Comparison of ENCODE assay signal across 20 cellular contexts in the genomic region with DNA sequence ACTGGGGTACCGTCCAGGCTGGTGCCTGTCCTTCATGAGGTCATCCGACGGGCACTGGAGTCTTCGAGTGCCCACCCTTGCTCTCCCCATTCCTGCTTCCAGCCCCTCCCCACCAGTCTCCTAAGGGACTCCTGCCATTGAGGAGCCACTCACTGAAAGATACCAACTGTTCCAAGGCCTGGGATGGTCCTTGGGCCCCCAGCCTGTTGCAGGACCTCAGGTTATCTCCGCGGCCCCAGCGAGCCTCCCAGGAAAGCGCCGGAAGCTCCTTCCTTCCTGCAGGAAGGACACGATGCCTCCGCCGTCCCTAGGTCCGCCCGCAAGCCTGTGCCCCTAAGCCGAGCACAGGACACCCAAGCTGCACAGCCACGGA. TPM values are rescaled to one million over a fixed set of nuclear protein-coding genes. Genes with fewer than 3 reads are reported as not detected.
DNase-seq lines count a peak whose midpoint lies in the region; ATAC-seq, FAIRE-seq and TF ChIP-seq lines count a peak whose summit lies in the region.
"Had no signal": no experiment of that assay in that cellular context is flagged by ENCODE, and none has a peak within 500 bp of the region (broad histone marks: within the 10 kb centered on the region; RNA-seq: fewer than 3 reads in every experiment).

No MANE protein-coding gene starts in this region.

- no peak overlapping the region for H3K23ac ChIP-seq in H1 (ENCODE audit: insufficient read length)

- peak overlapping the region; percentile 81; the same call in 1 of the 2 replicates for H2BK15ac ChIP-seq in H1 (ENCODE audit: low read length)

- no peak for DNase-seq in left ventricle myocardium inferior
- no peak for DNase-seq in Right ventricle myocardium superior
- DNase-seq in H1 (ENCODE audit: low read depth in 1 of 2, low spot score in 2 of 2): no peak
- DNase-seq in naive thymus-derived CD8-positive, alpha-beta T cell: no peak
- DNase-seq in testis: no peak
- no peak for DNase-seq in effector CD8-positive, alpha-beta T cell (lab: John Stamatoyannopoulos, UW)
- DNase-seq: ACHN; activated CD4-positive, CD25-positive, alpha-beta regulatory T cell treated with anti-CD3 and anti-CD28 coated beads, Interleukin-2, amount 50 U/mL, for 72 hours; adrenal gland; MV-4-11; NCI-H226; stimulated activated CD4-positive, alpha-beta T cell treated with anti-CD3 and anti-CD28 coated beads, Interleukin-15, amount 100 ng/mL, for 24 hours; SW 1271 had no signal

- TF ChIP-seq POLR2A in H1 (IDR thresholded peaks at IDR 0.05; ENCODE audit: control extremely low read depth in 1 of 2, low read depth in 2 of 2, low read length in 2 of 2): no peak
- no peak for TF ChIP-seq POLR2A in testis (IDR thresholded peaks at IDR 0.05)

- CTCF ChIA-PET in H1 (lab: Charles Lee; ENCODE audit: partially characterized antibody): interaction anchor here (0.6 to 6.8 kb wide), 13 partner anchors 9 to 574 kb away, joined by 3 to 87 read pairs (median 5); a partner anchor contains a TSS

- H3K18ac ChIP-seq in H1 (ENCODE audit: extremely low read depth, low read length): peak overlapping the region; percentile 78

- H3K36me3 ChIP-seq in left ventricle myocardium inferior (no peaks in the 10 kb centered on the region), H1 (ENCODE audit: control insufficient read depth in 2 of 4, insufficient read depth in 4 of 4, low read length in 3 of 4) (no peaks in the 10 kb centered on the region; a peak in 1 of 8 replicates), testis (ENCODE audit: low read depth, missing control alignments) (no peaks in the 10 kb centered on the region)
- H3K36me3 ChIP-seq: adrenal gland, upper lobe of left lung had no signal

- peak overlapping the region; percentile 35; the same call in 1 of the 2 replicates for H2AFZ ChIP-seq in H1 (ENCODE audit: low read length)

- no peaks in the 10 kb centered on the region for H3K9me3 Mint-ChIP-seq in naive thymus-derived CD8-positive, alpha-beta T cell

- H3K56ac ChIP-seq in H1 (replicated peaks; ENCODE audit: insufficient read length, low read depth, low read length): no peak overlapping the region

- H4K5ac ChIP-seq in H1 (ENCODE audit: insufficient read length, low read depth, low read length): peak overlapping the region; percentile 13

- POLR2A ChIA-PET in H1 (lab: Charles Lee; ENCODE audit: partially characterized antibody): interaction anchor here (0.6 to 4.7 kb wide), 8 partner anchors 10 to 196 kb away, joined by 3 to 21 read pairs (median 7); a partner anchor contains a TSS
- POLR2A ChIA-PET in naive thymus-derived CD8-positive, alpha-beta T cell (lab: Charles Lee): no interaction called here

- H4K20me1 ChIP-seq in H1 (replicated peaks in 1 of 2; ENCODE audit: control insufficient read depth in 1 of 2, insufficient read depth in 2 of 2, low read length in 2 of 2): peaks cover 0 to 4% of the 10 kb centered on the region in 2 experiments

- H3K36me3 Mint-ChIP-seq in naive thymus-derived CD8-positive, alpha-beta T cell: peaks cover 0 to 2% (median 0%) of the 10 kb centered on the region in 3 donors

- H3K27ac Mint-ChIP-seq in naive thymus-derived CD8-positive, alpha-beta T cell: peak overlapping the region in 1 of 10 donors; percentile 67

- no peak for FAIRE-seq in H1 (lab: Jason Lieb, UNC)
- FAIRE-seq: keratinocyte had no signal

- H3K79me1 ChIP-seq in H1 (ENCODE audit: low read depth, low read length): no peaks in the 10 kb centered on the region; the same call in 1 of the 2 replicates

- H3K9me3 ChIP-seq in left ventricle myocardium inferior (replicated peaks) (no peaks in the 10 kb centered on the region), H1 (ENCODE audit: insufficient read depth in 2 of 2, low read depth in 1 of 2, low read length in 1 of 2) (no peaks in the 10 kb centered on the region), testis (no peaks in the 10 kb centered on the region)
- H3K9me3 ChIP-seq: adrenal gland, upper lobe of left lung had no signal

- H3K4me1 Mint-ChIP-seq in naive thymus-derived CD8-positive, alpha-beta T cell: peaks cover 4 to 30% (median 11%) of the 10 kb centered on the region in 4 donors

- H3K4me3 Mint-ChIP-seq in naive thymus-derived CD8-positive, alpha-beta T cell: peak overlapping the region; percentile 20 to 79 (median 56)

- TF ChIP-seq RAD21 in H1 (IDR thresholded peaks at IDR 0.05 in 1 of 2, conservative IDR thresholded peaks at IDR 0.05 in 1 of 2; ENCODE audit: low read depth in 2 of 2, low read length in 2 of 2): no peak

- H2BK120ac ChIP-seq in H1 (replicated peaks; ENCODE audit: low read depth, low read length): no peak overlapping the region

- H3K4me1 ChIP-seq in left ventricle myocardium inferior (peaks cover 20% of the 10 kb centered on the region), H1 (replicated peaks in 1 of 4; ENCODE audit: control insufficient read depth in 3 of 4, insufficient read depth in 4 of 4, low read length in 3 of 4) (peaks cover 2 to 21% (median 15%) of the 10 kb centered on the region in 4 experiments), testis (peaks cover 23% of the 10 kb centered on the region)

- no peak overlapping the region for H3K4ac ChIP-seq in H1 (replicated peaks; ENCODE audit: insufficient read length, low read depth, low read length)

- H2BK20ac ChIP-seq in H1 (ENCODE audit: low read length): peak overlapping the region; percentile 75

- TF ChIP-seq CTCF in left ventricle myocardium inferior (IDR thresholded peaks at IDR 0.05; ENCODE audit: borderline replicate concordance): no peak
- TF ChIP-seq CTCF in H1 (IDR thresholded peaks at IDR 0.05; ENCODE audit: control extremely low read depth in 1 of 3, insufficient read depth in 1 of 3, low read depth in 1 of 3, low read length in 3 of 3): no peak
- TF ChIP-seq CTCF in testis (IDR thresholded peaks at IDR 0.05): no peak

- H3K27me3 ChIP-seq in left ventricle myocardium inferior (ENCODE audit: low read depth) (peaks cover 90% of the 10 kb centered on the region), H1 (replicated peaks in 1 of 4; ENCODE audit: control insufficient read depth in 3 of 4, extremely low read depth in 1 of 4, insufficient read depth in 3 of 4, low read length in 3 of 4) (peaks cover 4 to 51% (median 40%) of the 10 kb centered on the region in 4 experiments), testis (no peaks in the 10 kb centered on the region)

- ATAC-seq in Right ventricle myocardium superior (ENCODE audit: poor library complexity) (no peak), GM19035 (IDR thresholded peaks at IDR 0.05; ENCODE audit: unreplicated experiment) (no peak), HG02798 (IDR thresholded peaks at IDR 0.05; ENCODE audit: poor library complexity, unreplicated experiment) (no peak)
- no peak for ATAC-seq in naive thymus-derived CD8-positive, alpha-beta T cell

- no peak overlapping the region for H3K9ac ChIP-seq in H1 (replicated peaks in 1 of 4; ENCODE audit: extremely low read depth in 1 of 4, low read depth in 3 of 4, low read length in 3 of 4)

- peaks cover 13% of the 10 kb centered on the region; the same call in 1 of the 2 replicates for H3K23me2 ChIP-seq in H1 (ENCODE audit: low read depth, low read length)

- H3K4me3 ChIP-seq in left ventricle myocardium inferior: peak overlapping the region; percentile 55
- peak overlapping the region; percentile 31 to 67 (median 54) for H3K4me3 ChIP-seq in H1 (ENCODE audit: extremely low read depth in 1 of 4, insufficient read depth in 2 of 4, low read depth in 3 of 4, low read length in 4 of 4)
- H3K4me3 ChIP-seq in testis: peak overlapping the region; percentile 13 to 57

- peaks cover 26 to 77% (median 46%) of the 10 kb centered on the region in 5 donors for H3K27me3 Mint-ChIP-seq in naive thymus-derived CD8-positive, alpha-beta T cell

- 19% methylated on average over 15 of the region's 16 CpGs; no CpG with 5 or more reads in 1 of the 2 experiments for WGBS in H1 (ENCODE audit: extremely low coverage in 1 of 2, insufficient coverage in 1 of 2, insufficient read length in 1 of 2, insufficient replicate concordance in 2 of 2, low coverage in 1 of 2, low lambda C conversion rate in 2 of 2, missing lambda C conversion rate in 1 of 2), 2 experiments
- WGBS in testis, 2 donors: 11 to 21% methylated on average over 12 to 16 of the region's 16 CpGs

- TF ChIP-seq EP300 in H1 (IDR thresholded peaks at IDR 0.05; ENCODE audit: borderline replicate concordance in 1 of 2, low read depth in 2 of 2, low read length in 2 of 2): no peak

- H4K8ac ChIP-seq in H1 (ENCODE audit: extremely low read depth, insufficient read depth, low read length): peak overlapping the region; percentile 63; the same call in 1 of the 2 replicates

- H3K27ac ChIP-seq in left ventricle myocardium inferior (replicated peaks) (no peak overlapping the region), H1 (ENCODE audit: low read depth, low read length) (no peak overlapping the region), testis (peak overlapping the region in 1 of 2 donors; percentile 19)
- H3K27ac ChIP-seq: adrenal gland, upper lobe of left lung had no signal

- peak overlapping the region; percentile 79 to 97 for H3K4me2 ChIP-seq in H1 (ENCODE audit: insufficient read depth in 1 of 2, low read depth in 2 of 2, low read length in 2 of 2)

- H2BK5ac ChIP-seq in H1 (ENCODE audit: low read depth, low read length): peak overlapping the region; percentile 58; the same call in 1 of the 2 replicates

- H3K14ac ChIP-seq in H1 (ENCODE audit: insufficient read length): no peak overlapping the region

- H4K91ac ChIP-seq in H1 (replicated peaks; ENCODE audit: insufficient read length, low read length): peak overlapping the region; percentile 59

- H2BK12ac ChIP-seq in H1 (ENCODE audit: low read depth, low read length): peak overlapping the region; percentile 78; the same call in 1 of the 2 replicates

- no peaks in the 10 kb centered on the region for H3K79me2 ChIP-seq in H1 (ENCODE audit: control insufficient read depth in 1 of 2, insufficient read depth in 2 of 2, low read length in 2 of 2)

- peak overlapping the region; percentile 77; the same call in 1 of the 2 replicates for H2AK5ac ChIP-seq in H1 (ENCODE audit: low read depth, low read length)

- intact Hi-C loops in left ventricle myocardium inferior (cut with micrococcal nuclease) (no loop called here), Right ventricle myocardium superior (cut with DNase I) (no loop called here), testis (cut with DNase I; ENCODE audit: low total_unique reads) (no loop called here)

RNA-seq across cellular contexts. Expression of a gene that starts 1.2 kb away (rescaled TPM):
- total RNA-seq in left ventricle myocardium inferior (not detected), Right ventricle myocardium superior (not detected), testis (1 to 10 TPM; 4.7 to 6.0 TPM)
- 6.6 and 6.9 TPM in 2 replicates for total RNA-seq in H1 (2021; fragmentation: NEBNext Ultra II Directional; extraction: Animal tissue kit (Norgen Biotek cat#: 25700))
- polyA plus RNA-seq in H1 (2011; rRNA removed) (17.0 and 21.9 TPM in 2 replicates), testis (ENCODE audit: insufficient read depth, low read depth, low replicate concordance) (3.9 TPM)
- 13.2 TPM for polyA plus RNA-seq in H1 (2011; cell fraction: cytosol; rRNA removed)
- 27.5 TPM for polyA plus RNA-seq in H1 (2011; cell fraction: nucleus; rRNA removed)
- 4.5 to 10.2 TPM (median 8.1 TPM) in 4 replicates for polyA plus RNA-seq in H1 (2012, experiment 1 of 2)
- polyA plus RNA-seq in H1 (2012, experiment 2 of 2): 6.7 TPM
- polyA plus RNA-seq in H1 (2013, experiment 1 of 2): 8.1 TPM
- polyA plus RNA-seq in H1 (2013, experiment 2 of 2): 5.9 TPM
- polyA minus RNA-seq in H1 (2011; rRNA and poly(A)+ RNA removed): 5.3 and 5.5 TPM in 2 replicates
- 4.3 TPM for polyA minus RNA-seq in H1 (2011; cell fraction: cytosol; rRNA and poly(A)+ RNA removed)
- 7.0 TPM for polyA minus RNA-seq in H1 (2011; cell fraction: nucleus; rRNA and poly(A)+ RNA removed)
- total RNA-seq in naive thymus-derived CD8-positive, alpha-beta T cell: not detected
- not detected for polyA plus RNA-seq in naive thymus-derived CD8-positive, alpha-beta T cell
- total RNA-seq: HT-29, OCI-LY7, omental fat pad had no signal
- polyA plus RNA-seq: keratinocyte had no signal

RNA-seq across cellular contexts. Expression of a gene that starts 17.3 kb away (rescaled TPM):
- 0.27 TPM for total RNA-seq in left ventricle myocardium inferior
- total RNA-seq in Right ventricle myocardium superior: 0.22 TPM
- 0.41 TPM in 1 of 2 replicates, not detected in the other for total RNA-seq in H1 (2021; fragmentation: NEBNext Ultra II Directional; extraction: Animal tissue kit (Norgen Biotek cat#: 25700))
- 0.11 and 0.16 TPM in 2 replicates for polyA plus RNA-seq in H1 (2011; rRNA removed)
- polyA plus RNA-seq in H1 (2011; cell fraction: cytosol; rRNA removed): 0.16 TPM
- 0.77 TPM for polyA plus RNA-seq in H1 (2011; cell fraction: nucleus; rRNA removed)
- 0.19 TPM in 1 of 4 replicates, not detected in the others for polyA plus RNA-seq in H1 (2012, experiment 1 of 2)
- polyA plus RNA-seq in H1 (2012, experiment 2 of 2): not detected
- polyA plus RNA-seq in H1 (2013, experiment 1 of 2): 0.06 TPM
- 0.06 TPM for polyA plus RNA-seq in H1 (2013, experiment 2 of 2)
- polyA minus RNA-seq in H1 (2011; rRNA and poly(A)+ RNA removed): not detected in 2 replicates
- polyA minus RNA-seq in H1 (2011; cell fraction: cytosol; rRNA and poly(A)+ RNA removed): not detected
- polyA minus RNA-seq in H1 (2011; cell fraction: nucleus; rRNA and poly(A)+ RNA removed): not detected
- not detected for total RNA-seq in naive thymus-derived CD8-positive, alpha-beta T cell
- 1 to 10 TPM in 2 of 3 donors, under 1 TPM in 1; 0.43 to 3.2 (median 1.6) TPM for polyA plus RNA-seq in naive thymus-derived CD8-positive, alpha-beta T cell
- total RNA-seq in testis: under 1 TPM; 0.24 to 0.25 TPM
- polyA plus RNA-seq in testis (ENCODE audit: insufficient read depth, low read depth, low replicate concordance): 0.33 TPM
- polyA plus RNA-seq: keratinocyte had no signal

RNA-seq across cellular contexts. Expression of a gene that starts 19.6 kb away (rescaled TPM):
- total RNA-seq in left ventricle myocardium inferior (33.4 TPM), Right ventricle myocardium superior (25.3 TPM), testis (100 to 1,000 TPM; 110 to 126 TPM)
- total RNA-seq in H1 (2021; fragmentation: NEBNext Ultra II Directional; extraction: Animal tissue kit (Norgen Biotek cat#: 25700)): 93.0 and 100 TPM in 2 replicates
- polyA plus RNA-seq in H1 (2011; rRNA removed) (93.7 and 136 TPM in 2 replicates), testis (ENCODE audit: insufficient read depth, low read depth, low replicate concordance) (97.0 TPM)
- 110 TPM for polyA plus RNA-seq in H1 (2011; cell fraction: cytosol; rRNA removed)
- polyA plus RNA-seq in H1 (2011; cell fraction: nucleus; rRNA removed): 723 TPM
- 84.2 to 119 TPM (median 111 TPM) in 4 replicates for polyA plus RNA-seq in H1 (2012, experiment 1 of 2)
- polyA plus RNA-seq in H1 (2012, experiment 2 of 2): 65.8 TPM
- polyA plus RNA-seq in H1 (2013, experiment 1 of 2): 59.7 TPM
- 49.0 TPM for polyA plus RNA-seq in H1 (2013, experiment 2 of 2)
- polyA minus RNA-seq in H1 (2011; rRNA and poly(A)+ RNA removed): 37.5 and 49.1 TPM in 2 replicates
- polyA minus RNA-seq in H1 (2011; cell fraction: cytosol; rRNA and poly(A)+ RNA removed): 44.3 TPM
- 123 TPM for polyA minus RNA-seq in H1 (2011; cell fraction: nucleus; rRNA and poly(A)+ RNA removed)
- total RNA-seq in naive thymus-derived CD8-positive, alpha-beta T cell: 100 to 1,000 TPM in 1 of 2 experiments, 10 to 100 TPM in 1; 93.4 to 101 TPM
- polyA plus RNA-seq in naive thymus-derived CD8-positive, alpha-beta T cell: 10 to 100 TPM; 11.5 to 19.4 (median 14.6) TPM

RNA-seq across cellular contexts. Expression of a gene that starts 37.1 kb away (rescaled TPM):
- total RNA-seq in left ventricle myocardium inferior (22.2 TPM), Right ventricle myocardium superior (21.1 TPM), testis (10 to 100 TPM; 55.7 to 56.9 TPM)
- 66.0 and 66.1 TPM in 2 replicates for total RNA-seq in H1 (2021; fragmentation: NEBNext Ultra II Directional; extraction: Animal tissue kit (Norgen Biotek cat#: 25700))
- polyA plus RNA-seq in H1 (2011; rRNA removed) (32.8 and 38.3 TPM in 2 replicates), testis (ENCODE audit: insufficient read depth, low read depth, low replicate concordance) (37.2 TPM)
- 41.4 TPM for polyA plus RNA-seq in H1 (2011; cell fraction: cytosol; rRNA removed)
- 41.1 TPM for polyA plus RNA-seq in H1 (2011; cell fraction: nucleus; rRNA removed)
- polyA plus RNA-seq in H1 (2012, experiment 1 of 2): 46.9 to 54.7 TPM (median 49.9 TPM) in 4 replicates
- polyA plus RNA-seq in H1 (2012, experiment 2 of 2): 35.5 TPM
- polyA plus RNA-seq in H1 (2013, experiment 1 of 2): 44.4 TPM
- polyA plus RNA-seq in H1 (2013, experiment 2 of 2): 44.2 TPM
- 42.5 and 44.7 TPM in 2 replicates for polyA minus RNA-seq in H1 (2011; rRNA and poly(A)+ RNA removed)
- 40.8 TPM for polyA minus RNA-seq in H1 (2011; cell fraction: cytosol; rRNA and poly(A)+ RNA removed)
- polyA minus RNA-seq in H1 (2011; cell fraction: nucleus; rRNA and poly(A)+ RNA removed): 22.0 TPM
- total RNA-seq in naive thymus-derived CD8-positive, alpha-beta T cell: 10 to 100 TPM; 51.8 to 53.1 TPM
- 10 to 100 TPM; 26.8 to 46.6 (median 34.1) TPM for polyA plus RNA-seq in naive thymus-derived CD8-positive, alpha-beta T cell

RNA-seq across cellular contexts. Expression of a gene that starts 39.9 kb away (rescaled TPM):
- not detected for total RNA-seq in left ventricle myocardium inferior
- total RNA-seq in Right ventricle myocardium superior: not detected
- total RNA-seq in H1 (2021; fragmentation: NEBNext Ultra II Directional; extraction: Animal tissue kit (Norgen Biotek cat#: 25700)): 0.17 and 0.19 TPM in 2 replicates
- 0.21 and 0.61 TPM in 2 replicates for polyA plus RNA-seq in H1 (2011; rRNA removed)
- 0.41 TPM for polyA plus RNA-seq in H1 (2011; cell fraction: cytosol; rRNA removed)
- polyA plus RNA-seq in H1 (2011; cell fraction: nucleus; rRNA removed): 5.9 TPM
- 0.08 to 1.0 TPM (median 0.66 TPM) in 4 replicates for polyA plus RNA-seq in H1 (2012, experiment 1 of 2)
- 0.07 TPM for polyA plus RNA-seq in H1 (2012, experiment 2 of 2)
- polyA plus RNA-seq in H1 (2013, experiment 1 of 2): 0.06 TPM
- 0.06 TPM for polyA plus RNA-seq in H1 (2013, experiment 2 of 2)
- 0.07 and 0.09 TPM in 2 replicates for polyA minus RNA-seq in H1 (2011; rRNA and poly(A)+ RNA removed)
- 0.37 TPM for polyA minus RNA-seq in H1 (2011; cell fraction: cytosol; rRNA and poly(A)+ RNA removed)
- polyA minus RNA-seq in H1 (2011; cell fraction: nucleus; rRNA and poly(A)+ RNA removed): 1.9 TPM
- total RNA-seq in naive thymus-derived CD8-positive, alpha-beta T cell: under 1 TPM in 1 of 2 experiments, not detected in 1; 0.25 TPM
- polyA plus RNA-seq in naive thymus-derived CD8-positive, alpha-beta T cell: not detected
- total RNA-seq in testis: 10 to 100 TPM; 14.4 to 17.1 TPM
- 17.2 TPM for polyA plus RNA-seq in testis (ENCODE audit: insufficient read depth, low read depth, low replicate concordance)
- total RNA-seq: omental fat pad had no signal
- polyA plus RNA-seq: keratinocyte had no signal
